In genomic region chr7:30335763-30336487, GRCh38 we compare ENCODE assay signal across 28 cellular contexts. TPM values are rescaled to one million over a fixed set of nuclear protein-coding genes. Genes with fewer than 3 reads are reported as not detected.
A peak's percentile ranks its signal among the peaks of the same experiment; 100 is the strongest.
DNase-seq lines count a peak whose midpoint lies in the region; ATAC-seq, FAIRE-seq and TF ChIP-seq lines count a peak whose summit lies in the region.
"Had no signal": no experiment of that assay in that cellular context is flagged by ENCODE, and none has a peak within 500 bp of the region (broad histone marks: within the 10 kb centered on the region; RNA-seq: fewer than 3 reads in every experiment).

No MANE protein-coding gene starts in this region.

- intact Hi-C loops in MCF 10A (cut with micrococcal nuclease), result no loop called here
- intact Hi-C loops in breast epithelium (cut with DNase I; ENCODE audit: low total_unique reads), result no loop called here
- intact Hi-C loops in left lung (cut with DNase I), result no loop called here
- intact Hi-C loops in stomach (cut with DNase I; ENCODE audit: low total_unique reads), result no loop called here

- H3K27ac Mint-ChIP-seq in MCF 10A (ENCODE audit: low read depth, unreplicated experiment), result peak overlapping the region; percentile 21
- H3K27ac Mint-ChIP-seq: activated naive CD8-positive, alpha-beta T cell; T-cell had no signal

- no peak for TF ChIP-seq CTCF in MCF 10A (IDR thresholded peaks at IDR 0.05; ENCODE audit: unreplicated experiment)
- no peak for TF ChIP-seq CTCF in breast epithelium (IDR thresholded peaks at IDR 0.05)
- no peak for TF ChIP-seq CTCF in left lung (IDR thresholded peaks at IDR 0.05)
- TF ChIP-seq CTCF in stomach (IDR thresholded peaks at IDR 0.05), result no peak

- H3K4me3 ChIP-seq in breast epithelium (no peak overlapping the region), left lung (no peak overlapping the region), stomach (no peak overlapping the region)
- H3K4me3 ChIP-seq: cardiac muscle cell, coronary artery, left ventricle myocardium inferior, SJCRH30, smooth muscle cell, vagina had no signal

- POLR2A ChIA-PET in MCF 10A (lab: Yijun Ruan, JAX), result interaction anchor here (0.7 to 3.0 kb wide), 7 partner anchors 10 to 51 kb away, joined by 3 to 27 read pairs (median 3); no protein-coding TSS in a partner anchor

- TF ChIP-seq POLR2A in breast epithelium (IDR thresholded peaks at IDR 0.05) (no peak), stomach (IDR thresholded peaks at IDR 0.05) (no peak)

- TF ChIP-seq EP300 in stomach (IDR thresholded peaks at IDR 0.05), result no peak

- no peaks in the 10 kb centered on the region for H3K36me3 Mint-ChIP-seq in MCF 10A (ENCODE audit: insufficient read depth, unreplicated experiment)

- no peaks in the 10 kb centered on the region for H3K4me1 ChIP-seq in breast epithelium
- H3K4me1 ChIP-seq in left lung, result peaks cover 0 to 23% of the 10 kb centered on the region in 2 donors
- peaks cover 0 to 32% (median 15%) of the 10 kb centered on the region in 4 donors for H3K4me1 ChIP-seq in stomach

- no TSS peak for BruUV-seq in MCF 10A (replicated peaks; lab: Mats Ljungman, UMichigan)

- WGBS in stomach, 5 donors, result 39 to 48% (median 43%) methylated on average over 4 of the region's 4 CpGs

- peak; percentile 49; the same call in 2 of the 3 replicates for ATAC-seq in SK-N-SH treated with all-trans-retinoic acid at 6 μM for 48 hours
- ATAC-seq in left lung, result peak; percentile 79
- ATAC-seq: right cardiac atrium, T-cell had no signal

- H3K36me3 ChIP-seq in breast epithelium (no peaks in the 10 kb centered on the region), left lung (no peaks in the 10 kb centered on the region), stomach (no peaks in the 10 kb centered on the region)
- H3K36me3 ChIP-seq: cardiac muscle cell, left ventricle myocardium inferior, vagina had no signal

- no peak overlapping the region for H3K4me3 Mint-ChIP-seq in MCF 10A (ENCODE audit: unreplicated experiment)
- H3K4me3 Mint-ChIP-seq: activated naive CD8-positive, alpha-beta T cell; T-cell had no signal

- H3K27me3 Mint-ChIP-seq in MCF 10A (ENCODE audit: insufficient read depth, unreplicated experiment), result no peaks in the 10 kb centered on the region
- H3K27me3 Mint-ChIP-seq: activated naive CD8-positive, alpha-beta T cell; CD8-positive, alpha-beta memory T cell; T-cell had no signal

- no peaks in the 10 kb centered on the region for H3K9me3 ChIP-seq in breast epithelium
- peaks cover 0 to under 1% of the 10 kb centered on the region in 2 donors for H3K9me3 ChIP-seq in left lung
- peaks cover 0 to 2% (median 0%) of the 10 kb centered on the region in 4 donors for H3K9me3 ChIP-seq in stomach
- H3K9me3 ChIP-seq: vagina had no signal

- peaks cover 28% of the 10 kb centered on the region for H3K4me1 Mint-ChIP-seq in MCF 10A (ENCODE audit: insufficient read depth, unreplicated experiment)

- H3K27me3 ChIP-seq in breast epithelium (no peaks in the 10 kb centered on the region), left lung (no peaks in the 10 kb centered on the region), stomach (no peaks in the 10 kb centered on the region)
- H3K27me3 ChIP-seq: cardiac muscle cell, SJCRH30, vagina had no signal

- no peak overlapping the region for H3K27ac ChIP-seq in breast epithelium
- H3K27ac ChIP-seq in left lung, result no peak overlapping the region
- no peak overlapping the region for H3K27ac ChIP-seq in stomach
- H3K27ac ChIP-seq: cardiac muscle cell, coronary artery, left ventricle myocardium inferior, SJCRH30, vagina had no signal

- peaks cover 2% of the 10 kb centered on the region for H3K9me3 Mint-ChIP-seq in MCF 10A (ENCODE audit: unreplicated experiment)

- DNase-seq in MCF 10A (ENCODE audit: unreplicated experiment), result no peak
- DNase-seq in breast epithelium (ENCODE audit: low spot score in 2 of 2), result no peak
- DNase-seq in left lung, result no peak
- no peak for DNase-seq in glomerular visceral epithelial cell (ENCODE audit: extremely low spot score)
- no peak for DNase-seq in GM19239 (ENCODE audit: insufficient read length, low spot score)
- no peak for DNase-seq in stomach
- DNase-seq in AG20443 (ENCODE audit: low spot score), result no peak
- DNase-seq: activated CD4-positive, alpha-beta T cell treated with anti-CD3 and anti-CD28 coated beads, Interleukin-2, amount 50 U/mL, for 48 hours; aorta; CD8-positive, alpha-beta memory T cell; DMS 273 treated with DMSO at 0.1 percent for 48 hours; effector memory CD4-positive, alpha-beta T cell; HCEC 1CT; Kasumi-1; left ventricle myocardium inferior; MV-4-11; NCI-H146; NCI-H774; right cardiac atrium; SJCRH30; stimulated activated naive CD4-positive, alpha-beta T cell treated with Interleukin-2 at 50 U/mL for 16 hours; T-cell had no signal

- FAIRE-seq in GM19239 (lab: Jason Lieb, UNC), result no peak

- CTCF ChIA-PET in MCF 10A (lab: Yijun Ruan, JAX), result interaction anchor here (1.0 to 1.1 kb wide), 2 partner anchors 8 to 77 kb away, joined by 3 to 4 read pairs; no protein-coding TSS in a partner anchor

TF ChIP-seq in SK-N-SH treated with all-trans-retinoic acid at 6 μM for 48 hours, 23 proteins besides CTCF, POLR2A, EP300 and RAD21:
- TF ChIP-seq ZFP30 (CRISPR knock-in tag; IDR thresholded peaks at IDR 0.05) (no peak), TOX (CRISPR knock-in tag; IDR thresholded peaks at IDR 0.05; ENCODE audit: borderline replicate concordance) (no peak), ZNF565 (CRISPR knock-in tag; conservative IDR thresholded peaks at IDR 0.05; ENCODE audit: low read depth) (no peak), ISL1 (CRISPR knock-in tag; IDR thresholded peaks at IDR 0.05) (no peak), PPARA (CRISPR knock-in tag; IDR thresholded peaks at IDR 0.05; ENCODE audit: borderline replicate concordance) (no peak), GLIS3 (CRISPR knock-in tag; IDR thresholded peaks at IDR 0.05) (no peak), BACH2 (CRISPR knock-in tag; IDR thresholded peaks at IDR 0.05; ENCODE audit: borderline replicate concordance) (no peak), PATZ1 (CRISPR knock-in tag; IDR thresholded peaks at IDR 0.05; ENCODE audit: borderline replicate concordance) (no peak), OSR1 (CRISPR knock-in tag; IDR thresholded peaks at IDR 0.05) (no peak), ESRRG (CRISPR knock-in tag; IDR thresholded peaks at IDR 0.05) (no peak), ZC3H10 (CRISPR knock-in tag; IDR thresholded peaks at IDR 0.05) (no peak), CSRNP3 (CRISPR knock-in tag; IDR thresholded peaks at IDR 0.05) (no peak)
TF ChIP-seq in SK-N-SH treated with all-trans-retinoic acid at 6 μM for 48 hours: peak in this region for 0.

RNA-seq across cellular contexts. Expression of gene ZNRF2, which starts 51.5 kb away (rescaled TPM):
- total RNA-seq in MCF 10A (2022) (9.8 and 10.2 TPM in 2 replicates), breast epithelium (10 to 100 TPM; 18.9 to 56.8 (median 30.5) TPM), left lung (10 to 100 TPM; 18.3 to 19.5 TPM), stomach (100 to 1,000 TPM in 1 of 5 donors, 10 to 100 TPM in 4; 23.3 to 209 (median 29.0) TPM)
- 10 to 100 TPM in 2 of 3 donors, 1 to 10 TPM in 1; 5.4 to 13.9 (median 10.3) TPM for polyA plus RNA-seq in stomach
